In genomic region chr16:81987706-81988105, GRCh38 we compare ENCODE assay signal across 24 cellular contexts. TPM values are rescaled to one million over a fixed set of nuclear protein-coding genes. Genes with fewer than 3 reads are reported as not detected.
"Had no signal": no experiment of that assay in that cellular context is flagged by ENCODE, and none has a peak within 500 bp of the region (broad histone marks: within the 10 kb centered on the region; RNA-seq: fewer than 3 reads in every experiment).

No MANE protein-coding gene starts in this region.

- H3K27me3 ChIP-seq: colonic mucosa, gastroesophageal sphincter, heart left ventricle, sigmoid colon, thyroid gland, uterus had no signal

- H3K4me3 ChIP-seq: colonic mucosa, gastroesophageal sphincter, heart left ventricle, sigmoid colon, spleen, thyroid gland, uterus had no signal

- H3K27ac ChIP-seq: colonic mucosa, gastroesophageal sphincter, heart left ventricle, neutrophil, parathyroid adenoma, sigmoid colon, spleen, thyroid gland, uterus had no signal

- H2AFZ ChIP-seq: parathyroid adenoma had no signal

- DNase-seq: activated CD8-positive, alpha-beta T cell treated with anti-CD3 and anti-CD28 coated beads for 36 hours; activated naive CD4-positive, alpha-beta T cell treated with anti-CD3 and anti-CD28 coated beads for 36 hours; activated naive CD8-positive, alpha-beta T cell treated with anti-CD3 and anti-CD28 coated beads, Interleukin-2, amount 50 U/mL, for 24 hours; activated T-cell treated with anti-CD3 and anti-CD28 coated beads, Interleukin-2, amount 50 U/mL, for 1 hour; anterior cingulate cortex; colonic mucosa; erythroblast; heart left ventricle; mesendoderm; sigmoid colon; spleen; stimulated activated CD4-positive, alpha-beta T cell treated with anti-CD3 and anti-CD28 coated beads, Interleukin-4, amount 100 ng/mL, for 4 hours; stimulated activated naive CD4-positive, alpha-beta T cell; T1000; thyroid gland; uterus had no signal

- ATAC-seq: activated CD8-positive, alpha-beta T cell treated with anti-CD3 and anti-CD28 coated beads for 36 hours; activated naive CD8-positive, alpha-beta T cell treated with anti-CD3 and anti-CD28 coated beads, Interleukin-2, amount 50 U/mL, for 24 hours; gastroesophageal sphincter; heart left ventricle; natural killer cell treated with Interleukin-12 subunit alpha and Interleukin-12 subunit beta and Interleukin-15 and Interleukin-18, amount 100 ng/mL, for 72 hours had no signal

- H3K79me2 ChIP-seq: parathyroid adenoma had no signal

- H3K9me3 ChIP-seq: colonic mucosa, gastroesophageal sphincter, heart left ventricle, neutrophil, sigmoid colon, spleen, thyroid gland, uterus had no signal

- H3K4me1 ChIP-seq: colonic mucosa, gastroesophageal sphincter, heart left ventricle, parathyroid adenoma, sigmoid colon, spleen, thyroid gland, uterus had no signal

- H3K9ac ChIP-seq: parathyroid adenoma had no signal

- H3K36me3 ChIP-seq: colonic mucosa, gastroesophageal sphincter, heart left ventricle, neutrophil, sigmoid colon, spleen, thyroid gland, uterus had no signal

RNA-seq across cellular contexts. Expression of gene HSD17B2, which starts 47.3 kb away (rescaled TPM):
- total RNA-seq: activated CD4-positive, alpha-beta T cell treated with anti-CD3 and anti-CD28 coated beads, Interleukin-2, amount 10 ng/mL, durations not matched to agents 24 days and 14 days; activated CD8-positive, alpha-beta T cell treated with anti-CD3 and anti-CD28 coated beads for 36 hours; activated naive CD4-positive, alpha-beta T cell treated with anti-CD3 and anti-CD28 coated beads for 36 hours; activated T-helper 2 cell treated with anti-CD3 and anti-CD28 coated beads, Interferon-gamma antibody, Interleukin-2, Interleukin-4, amounts not matched to agents 10 μg/mL and 5 μg/mL and 100 μg/mL, durations not matched to agents 14 hours and 24 hours and 36 hours; heart left ventricle; natural killer cell treated with Interleukin-12 subunit alpha and Interleukin-12 subunit beta and Interleukin-15 and Interleukin-18, amount 100 ng/mL, for 72 hours; sigmoid colon; spleen; subcutaneous adipose tissue; T-helper 1 cell treated with Interleukin-12 subunit alpha and Interleukin-12 subunit beta and Interleukin-4 antibody, amounts not matched to agents 30 ng/mL and 1 ng/mL, for 36 hours; thyroid gland had no signal
